ENCODE assay signal across 1 cellular context in genomic region chr13:97975851-97976550, GRCh38.
A peak's percentile ranks its signal among the peaks of the same experiment; 100 is the strongest.
TF ChIP-seq lines count a peak whose summit lies in the region.

No MANE protein-coding gene starts in this region.

TF ChIP-seq in K562, 482 proteins besides CTCF, POLR2A, EP300 and RAD21 (continued from another document):
- TF ChIP-seq GMEB1 (CRISPR knock-in tag; IDR thresholded peaks at IDR 0.05) (peak; percentile 88), ATF7 (IDR thresholded peaks at IDR 0.05) (peak; percentile 36; the same call in 1 of the 2 replicates), ARNT (IDR thresholded peaks at IDR 0.05) (no peak), USF1 (CRISPR knock-in tag; IDR thresholded peaks at IDR 0.05) (no peak), POLR2AphosphoS5 (IDR thresholded peaks at IDR 0.05; ENCODE audit: control insufficient read depth, insufficient read depth, low read depth, low read length) (peak; percentile 48; the same call in 1 of the 2 replicates), ZNF696 (CRISPR knock-in tag; conservative IDR thresholded peaks at IDR 0.05) (no peak), KLF13 (tag; IDR thresholded peaks at IDR 0.05; ENCODE audit: borderline replicate concordance, low read depth) (no peak), ATF3 (IDR thresholded peaks at IDR 0.05) (peak; percentile 66), ATF3 (CRISPR knock-in tag; conservative IDR thresholded peaks at IDR 0.05) (no peak), TARDBP (IDR thresholded peaks at IDR 0.05) (no peak), PTBP1 (IDR thresholded peaks at IDR 0.05; ENCODE audit: low read depth, low read length) (no peak), NR2C1 (IDR thresholded peaks at IDR 0.05) (0 out of 2 replicates have a peak, but pooled peaks have one; percentile 39), NR2C1 (tag; IDR thresholded peaks at IDR 0.05) (no peak), SP2 (IDR thresholded peaks at IDR 0.05; ENCODE audit: extremely low read depth, low read depth, low read length, poor library complexity, severe bottlenecking) (no peak), RBM25 (IDR thresholded peaks at IDR 0.05; ENCODE audit: low read depth, low read length, severe bottlenecking) (peak; percentile 62), POLR2G (IDR thresholded peaks at IDR 0.05; ENCODE audit: low read depth, low read length) (peak; percentile 87), ZBTB12 (CRISPR knock-in tag; IDR thresholded peaks at IDR 0.05) (peak; percentile 9; the same call in 1 of the 2 replicates), GABPB1 (CRISPR knock-in tag; IDR thresholded peaks at IDR 0.05) (peak; percentile 20; the same call in 1 of the 2 replicates), SRF (CRISPR knock-in tag; IDR thresholded peaks at IDR 0.05) (no peak), PHF20 (IDR thresholded peaks at IDR 0.05; ENCODE audit: partially characterized antibody) (no peak), RBBP5 (IDR thresholded peaks at IDR 0.05; ENCODE audit: borderline replicate concordance, insufficient read depth, low read length, poor library complexity, severe bottlenecking) (peak; percentile 50), SIRT6 (IDR thresholded peaks at IDR 0.05; ENCODE audit: low read depth, low read length) (no peak), ZNF436 (CRISPR knock-in tag; IDR thresholded peaks at IDR 0.05) (no peak), RBFOX2 (IDR thresholded peaks at IDR 0.05; ENCODE audit: low read depth, low read length) (peak; percentile 77), ZNF134 (CRISPR knock-in tag; conservative IDR thresholded peaks at IDR 0.05) (no peak), FOXP1 (CRISPR knock-in tag; IDR thresholded peaks at IDR 0.05) (no peak), MAZ (CRISPR knock-in tag; conservative IDR thresholded peaks at IDR 0.05 in 1 of 2, IDR thresholded peaks at IDR 0.05 in 1 of 2) (peak in 1 of 2 experiments; percentile 11; a peak in 1 of 4 replicates), RBM14 (IDR thresholded peaks at IDR 0.05; ENCODE audit: borderline replicate concordance, insufficient read depth, low read depth, low read length) (no peak), CBFA2T2 (conservative IDR thresholded peaks at IDR 0.05) (no peak), L3MBTL2 (IDR thresholded peaks at IDR 0.05) (peak; percentile 55; the same call in 1 of the 2 replicates), PATZ1 (CRISPR knock-in tag; IDR thresholded peaks at IDR 0.05; ENCODE audit: borderline replicate concordance) (no peak), MTA2 (IDR thresholded peaks at IDR 0.05; ENCODE audit: low read depth) (no peak), KDM5B (IDR thresholded peaks at IDR 0.05; ENCODE audit: insufficient replicate concordance, low read depth, low read length) (peak; percentile 23), TRIM28 (IDR thresholded peaks at IDR 0.05) (no peak), HDGF (IDR thresholded peaks at IDR 0.05) (no peak), TEAD1 (CRISPR knock-in tag; IDR thresholded peaks at IDR 0.05) (0 out of 4 replicates have a peak, but pooled peaks of 1 of the 2 experiments have one; percentile 15), ZNF347 (CRISPR knock-in tag; IDR thresholded peaks at IDR 0.05; ENCODE audit: low read depth) (no peak), NFIC (IDR thresholded peaks at IDR 0.05) (no peak), MNT (conservative IDR thresholded peaks at IDR 0.05) (peak in 1 of 2 experiments; percentile 23; a peak in 1 of 4 replicates), ZNF274 (IDR thresholded peaks at IDR 0.05; ENCODE audit: borderline replicate concordance, low read depth, low read length) (no peak), NCOR1 (IDR thresholded peaks at IDR 0.05) (no peak), ZNF140 (CRISPR knock-in tag; IDR thresholded peaks at IDR 0.05) (no peak), JUN (IDR thresholded peaks at IDR 0.05; ENCODE audit: borderline replicate concordance, low read depth, low read length) (no peak), JUN (CRISPR knock-in tag; IDR thresholded peaks at IDR 0.05; ENCODE audit: borderline replicate concordance) (no peak), SNAPC5 (CRISPR knock-in tag; IDR thresholded peaks at IDR 0.05) (no peak), PCBP2 (IDR thresholded peaks at IDR 0.05; ENCODE audit: low read depth, low read length, poor library complexity, severe bottlenecking) (no peak), ELK3 (CRISPR knock-in tag; IDR thresholded peaks at IDR 0.05) (no peak), XRCC4 (IDR thresholded peaks at IDR 0.05; ENCODE audit: extremely low read depth, insufficient read depth, insufficient read length) (no peak), ETV6 (IDR thresholded peaks at IDR 0.05; ENCODE audit: borderline replicate concordance in 1 of 2, low read depth in 2 of 2, low read length in 1 of 2) (no peak), ETV6 (CRISPR knock-in tag; IDR thresholded peaks at IDR 0.05; ENCODE audit: borderline replicate concordance) (no peak), SIN3A (IDR thresholded peaks at IDR 0.05; ENCODE audit: borderline replicate concordance in 2 of 2, control insufficient read depth in 1 of 2, low read depth in 2 of 2, low read length in 2 of 2) (0 out of 4 replicates have a peak, but pooled peaks of 1 of the 2 experiments have one; percentile 30), HDAC1 (IDR thresholded peaks at IDR 0.05) (no peak), MAFK (IDR thresholded peaks at IDR 0.05; ENCODE audit: low read length) (no peak), ZMIZ1 (IDR thresholded peaks at IDR 0.05; ENCODE audit: low read depth in 2 of 2, low read length in 2 of 2) (0 out of 4 replicates have a peak, but pooled peaks of 1 of the 2 experiments have one; percentile 6), KLF10 (CRISPR knock-in tag; IDR thresholded peaks at IDR 0.05) (no peak), SREBF1 (IDR thresholded peaks at IDR 0.05; ENCODE audit: borderline replicate concordance, low read depth, low read length) (no peak), ZNF165 (CRISPR knock-in tag; IDR thresholded peaks at IDR 0.05; ENCODE audit: borderline replicate concordance) (no peak), TEAD4 (IDR thresholded peaks at IDR 0.05; ENCODE audit: low read length) (no peak), TEAD4 (CRISPR knock-in tag; IDR thresholded peaks at IDR 0.05; ENCODE audit: borderline replicate concordance) (no peak), IRF2 (CRISPR knock-in tag; IDR thresholded peaks at IDR 0.05) (no peak), CREB1 (IDR thresholded peaks at IDR 0.05) (peak; percentile 37; the same call in 1 of the 2 replicates), CREB1 (CRISPR knock-in tag; IDR thresholded peaks at IDR 0.05) (peak; percentile 62; the same call in 1 of the 2 replicates), CREM (IDR thresholded peaks at IDR 0.05; ENCODE audit: low read depth) (peak; percentile 72), FIP1L1 (IDR thresholded peaks at IDR 0.05; ENCODE audit: low read depth, low read length, poor library complexity, severe bottlenecking) (peak; percentile 42)
TF ChIP-seq in K562: peak in this region for 56.
